In the genomic region with DNA sequence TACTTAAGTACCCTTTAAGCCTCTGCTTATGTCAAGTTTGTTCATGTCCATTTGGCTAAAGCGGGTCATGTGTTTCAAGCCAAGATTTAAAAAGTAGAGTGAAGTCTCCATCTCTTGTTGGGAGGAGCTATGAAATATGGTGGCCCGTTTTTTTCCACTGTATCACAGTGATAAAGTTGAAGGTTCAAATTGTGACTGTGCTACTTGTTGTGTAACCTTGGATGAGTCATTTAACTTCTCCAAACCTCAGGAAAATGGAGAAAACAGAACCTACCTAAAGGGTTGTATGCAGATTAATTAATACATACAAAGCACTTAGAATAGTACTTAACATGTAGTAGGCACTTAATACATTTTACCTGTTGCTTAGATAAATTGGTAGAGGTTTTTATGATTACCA, we compare ENCODE assay signal across 20 cellular contexts. TPM values are rescaled to one million over a fixed set of nuclear protein-coding genes. Genes with fewer than 3 reads are reported as not detected.
A peak's percentile ranks its signal among the peaks of the same experiment; 100 is the strongest.
DNase-seq lines count a peak whose midpoint lies in the region; ATAC-seq and TF ChIP-seq lines count a peak whose summit lies in the region.
"Had no signal": no experiment of that assay in that cellular context is flagged by ENCODE, and none has a peak within 500 bp of the region (broad histone marks: within the 10 kb centered on the region; RNA-seq: fewer than 3 reads in every experiment).

No MANE protein-coding gene starts in this region.

- H4K91ac ChIP-seq in mesenchymal stem cell (ENCODE audit: low read length): no peak overlapping the region

- H3K79me1 ChIP-seq in mesenchymal stem cell (replicated peaks; ENCODE audit: low read length, poor library complexity, severe bottlenecking): peaks cover 9% of the 10 kb centered on the region

- no peak overlapping the region for H3K23ac ChIP-seq in mesenchymal stem cell (ENCODE audit: low read length in 2 of 2)

- no peaks in the 10 kb centered on the region for H3K9me3 ChIP-seq in mesenchymal stem cell (ENCODE audit: control insufficient read depth, low read length)
- H3K9me3 ChIP-seq: gastroesophageal sphincter, psoas muscle had no signal

- no peak overlapping the region for H4K8ac ChIP-seq in mesenchymal stem cell (ENCODE audit: low read length)

- no peak overlapping the region for H2AFZ ChIP-seq in mesenchymal stem cell (ENCODE audit: low read depth, low read length)
- H2AFZ ChIP-seq: PC-9 had no signal

- no peak for ATAC-seq in Right ventricle myocardium inferior
- ATAC-seq: gastroesophageal sphincter had no signal

- TF ChIP-seq CTCF in fibroblast of villous mesenchyme (IDR thresholded peaks at IDR 0.05; ENCODE audit: insufficient read depth, low read depth, low read length): no peak

- no peak overlapping the region for H2BK5ac ChIP-seq in mesenchymal stem cell (ENCODE audit: low read depth, low read length, poor library complexity, severe bottlenecking)

- H3K4me1 ChIP-seq in mesenchymal stem cell (ENCODE audit: control insufficient read depth, insufficient read depth, low read depth, low read length): no peaks in the 10 kb centered on the region
- H3K4me1 ChIP-seq: gastroesophageal sphincter, psoas muscle had no signal

- H2BK15ac ChIP-seq in mesenchymal stem cell (ENCODE audit: low read depth, poor library complexity, severe bottlenecking): no peak overlapping the region

- no peak overlapping the region for H2AK5ac ChIP-seq in mesenchymal stem cell (ENCODE audit: low read length, severe bottlenecking)

- no peaks in the 10 kb centered on the region for H3K27me3 ChIP-seq in H7 (ENCODE audit: control insufficient read depth, insufficient read depth, low read length)
- no peaks in the 10 kb centered on the region for H3K27me3 ChIP-seq in mesenchymal stem cell (ENCODE audit: control insufficient read depth in 1 of 2, insufficient read depth in 1 of 2, low read length in 2 of 2)
- H3K27me3 ChIP-seq: brain microvascular endothelial cell, gastroesophageal sphincter had no signal

- H3K27ac ChIP-seq in mesenchymal stem cell (ENCODE audit: low read length, poor library complexity, severe bottlenecking): no peak overlapping the region
- H3K27ac ChIP-seq: brain microvascular endothelial cell, gastroesophageal sphincter, psoas muscle had no signal

- intact Hi-C loops in Right ventricle myocardium inferior (cut with DNase I): no loop called here

- no peak overlapping the region for H3K18ac ChIP-seq in mesenchymal stem cell (ENCODE audit: low read depth in 1 of 2, low read length in 2 of 2)

- H3K4ac ChIP-seq in mesenchymal stem cell (ENCODE audit: low read depth in 1 of 2, low read length in 2 of 2): no peak overlapping the region

- no peak overlapping the region for H3K4me2 ChIP-seq in mesenchymal stem cell (ENCODE audit: low read length, poor library complexity, severe bottlenecking)
- H3K4me2 ChIP-seq: PC-9 had no signal

- no peak overlapping the region for H3K9ac ChIP-seq in mesenchymal stem cell (ENCODE audit: low read length)

- H2BK12ac ChIP-seq in mesenchymal stem cell (ENCODE audit: low read length in 2 of 2): no peak overlapping the region

- H3K36me3 ChIP-seq in H7 (replicated peaks; ENCODE audit: control insufficient read depth, insufficient read depth, low read length) (peaks cover 1% of the 10 kb centered on the region), mesenchymal stem cell (ENCODE audit: control insufficient read depth in 1 of 2, insufficient read depth in 2 of 2, low read depth in 1 of 2, low read length in 2 of 2) (peaks cover 8 to 27% of the 10 kb centered on the region in 2 experiments)

- H3K14ac ChIP-seq in mesenchymal stem cell (ENCODE audit: low read length in 2 of 2): no peak overlapping the region

- peak; percentile 75 for DNase-seq in CD1c-positive myeloid dendritic cell (ENCODE audit: extremely low spot score)
- peak; percentile 29 for DNase-seq in LHCN-M2 (ENCODE audit: low read depth)
- peak; percentile 60 for DNase-seq in SKM-1 treated with dmso at 0.1 percent for 144 hours (lab: John Stamatoyannopoulos, UW; ENCODE audit: unreplicated experiment)
- DNase-seq in fibroblast of villous mesenchyme (ENCODE audit: low read depth): peak; percentile 41
- no peak for DNase-seq in H7
- no peak for DNase-seq in KG1 (lab: John Stamatoyannopoulos, UW)
- DNase-seq in mesenchymal stem cell: no peak
- no peak for DNase-seq in Right ventricle myocardium inferior (ENCODE audit: missing footprints)
- DNase-seq: ACHN; activated CD4-positive, CD25-positive, alpha-beta regulatory T cell treated with anti-CD3 and anti-CD28 coated beads, Interleukin-2, amount 50 U/mL, for 72 hours; brain microvascular endothelial cell; CD4-positive, alpha-beta T cell; dermis blood vessel endothelial cell; NCI-H1417 treated with DMSO at 0.1 percent for 48 hours; NCI-H524 treated with DMSO at 0.1 percent for 48 hours; PC-9; psoas muscle; stimulated activated CD4-positive, alpha-beta T cell treated with anti-CD3 and anti-CD28 coated beads, Interleukin-4, amount 100 ng/mL, for 4 hours; T1000 had no signal

- WGBS in mesenchymal stem cell: 100% methylated on average over 2 of the region's 2 CpGs

- H2BK120ac ChIP-seq in mesenchymal stem cell (ENCODE audit: low read depth, low read length): no peak overlapping the region

- H3K4me3 ChIP-seq in fibroblast of villous mesenchyme (ENCODE audit: low read depth, low read length) (no peak overlapping the region), H7 (ENCODE audit: insufficient read depth, low read depth, low read length) (no peak overlapping the region), mesenchymal stem cell (ENCODE audit: insufficient read depth in 1 of 2, low read depth in 1 of 2, low read length in 2 of 2) (no peak overlapping the region)
- H3K4me3 ChIP-seq: gastroesophageal sphincter, PC-9, psoas muscle had no signal

RNA-seq across cellular contexts. Expression of a gene that starts 43.4 kb away (rescaled TPM):
- total RNA-seq in LHCN-M2 (2014; rRNA removed): 14.5 and 17.6 TPM in 2 replicates
- polyA plus RNA-seq in LHCN-M2 (2012): 18.5 TPM
- total RNA-seq in fibroblast of villous mesenchyme: 14.2 and 17.4 TPM in 2 replicates
- 23.9 and 29.6 TPM in 2 replicates for total RNA-seq in H7 (2014; rRNA removed; shearing (Covaris generic))
- 18.0 TPM for polyA plus RNA-seq in mesenchymal stem cell (2013, experiment 1 of 2)
- polyA plus RNA-seq in mesenchymal stem cell (2013, experiment 2 of 2): 18.2 TPM
- 40.8 TPM for total RNA-seq in Right ventricle myocardium inferior

RNA-seq across cellular contexts. Expression of a gene that starts 50.5 kb away (rescaled TPM):
- total RNA-seq in LHCN-M2 (2014; rRNA removed): 4,112 and 6,708 TPM in 2 replicates
- 3,484 TPM for polyA plus RNA-seq in LHCN-M2 (2012)
- 1,273 and 2,415 TPM in 2 replicates for total RNA-seq in fibroblast of villous mesenchyme
- total RNA-seq in H7 (2014; rRNA removed; shearing (Covaris generic)): 5,862 and 6,291 TPM in 2 replicates
- polyA plus RNA-seq in mesenchymal stem cell (2013, experiment 1 of 2): 2,488 TPM
- polyA plus RNA-seq in mesenchymal stem cell (2013, experiment 2 of 2): 2,592 TPM
- 1,478 TPM for total RNA-seq in Right ventricle myocardium inferior

RNA-seq across cellular contexts. Expression of a gene that starts 51.0 kb away (rescaled TPM):
- 44.9 and 51.1 TPM in 2 replicates for total RNA-seq in LHCN-M2 (2014; rRNA removed)
- 9.9 TPM for polyA plus RNA-seq in LHCN-M2 (2012)
- total RNA-seq in fibroblast of villous mesenchyme: 15.8 and 19.9 TPM in 2 replicates
- total RNA-seq in H7 (2014; rRNA removed; shearing (Covaris generic)): 57.8 and 68.3 TPM in 2 replicates
- polyA plus RNA-seq in mesenchymal stem cell (2013, experiment 1 of 2): 6.7 TPM
- 7.0 TPM for polyA plus RNA-seq in mesenchymal stem cell (2013, experiment 2 of 2)
- 2.1 TPM for total RNA-seq in Right ventricle myocardium inferior

Comparison
In these comparisons a context has a peak if more than half of its experiments do, and no peak if none do; other contexts are left out.
1. DNase-seq: peak in CD1c-positive myeloid dendritic cell (single experiment), LHCN-M2 (single experiment), SKM-1 treated with dmso at 0.1 percent for 144 hours (single experiment) and fibroblast of villous mesenchyme (single experiment); none in H7 (single experiment), KG1 (single experiment), mesenchymal stem cell (single experiment) and Right ventricle myocardium inferior (single experiment).